In the genomic region with DNA sequence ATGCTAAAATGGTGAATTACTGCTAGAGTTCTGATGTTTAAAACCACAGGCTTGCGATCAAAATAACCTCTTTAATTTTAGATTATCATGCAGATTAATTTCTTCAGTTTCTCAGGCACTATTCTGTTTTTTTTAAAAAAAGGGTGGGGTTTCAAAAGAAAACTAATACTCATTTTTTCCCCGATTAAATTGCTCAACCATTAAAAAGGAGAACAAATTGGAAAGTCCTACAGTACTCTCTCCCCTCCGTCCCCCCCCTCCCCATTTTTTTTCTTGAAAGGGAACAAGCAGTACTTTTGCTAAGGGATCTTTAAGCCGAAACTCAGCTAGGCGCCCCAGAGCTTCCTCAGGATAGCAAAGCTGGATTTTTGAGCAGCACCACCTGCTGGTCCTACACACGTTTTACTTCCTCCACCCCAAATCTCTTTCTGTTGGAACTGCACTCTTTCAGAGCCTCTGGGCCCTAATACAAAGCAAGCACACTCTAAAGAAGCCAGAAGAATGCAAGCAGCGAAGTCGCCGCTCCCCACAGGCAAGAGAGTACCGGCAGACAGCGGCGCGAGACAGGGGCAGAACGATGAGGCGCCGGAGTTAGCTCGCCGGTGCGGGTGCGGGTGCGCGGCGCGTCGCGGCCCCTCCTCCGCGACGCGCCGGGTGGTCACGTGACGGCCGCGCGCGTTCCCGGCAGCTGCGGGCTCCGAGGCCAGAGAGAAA, we compare ENCODE assay signal across 8 cellular contexts. TPM values are rescaled to one million over a fixed set of nuclear protein-coding genes. Genes with fewer than 3 reads are reported as not detected.
DNase-seq lines count a peak whose midpoint lies in the region; ATAC-seq and TF ChIP-seq lines count a peak whose summit lies in the region.

A gene with protein sequence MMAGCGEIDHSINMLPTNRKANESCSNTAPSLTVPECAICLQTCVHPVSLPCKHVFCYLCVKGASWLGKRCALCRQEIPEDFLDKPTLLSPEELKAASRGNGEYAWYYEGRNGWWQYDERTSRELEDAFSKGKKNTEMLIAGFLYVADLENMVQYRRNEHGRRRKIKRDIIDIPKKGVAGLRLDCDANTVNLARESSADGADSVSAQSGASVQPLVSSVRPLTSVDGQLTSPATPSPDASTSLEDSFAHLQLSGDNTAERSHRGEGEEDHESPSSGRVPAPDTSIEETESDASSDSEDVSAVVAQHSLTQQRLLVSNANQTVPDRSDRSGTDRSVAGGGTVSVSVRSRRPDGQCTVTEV (plus strand): TSS at position 687 of the 714 bp plus-strand sequence. CDS start 13,475 bp downstream, outside the sequence.

- no peaks in the 10 kb centered on the region; the same call in 1 of the 2 replicates for H3K36me3 ChIP-seq in DND-41 (ENCODE audit: insufficient read depth, low read length)
- H3K36me3 ChIP-seq in KMS-11 (ENCODE audit: insufficient read depth), result no peaks in the 10 kb centered on the region
- no peaks in the 10 kb centered on the region for H3K36me3 ChIP-seq in Peyer's patch

- DNase-seq in DND-41 (peak; percentile 79), Peyer's patch (peak; percentile 80 to 91 (median 90)), fibroblast of pulmonary artery (ENCODE audit: low read depth) (peak; percentile 90), natural killer cell (peak; percentile 78)
- DNase-seq in stimulated activated naive CD4-positive, alpha-beta T cell (lab: John Stamatoyannopoulos, UW), result peak; percentile 50 to 91 (median 72)

- H3K4me1 Mint-ChIP-seq in activated T-helper 17 cell treated with anti-CD3 and anti-CD28 coated beads, Interleukin-2, amount 50 U/mL, for 72 hours, result peaks cover 14% of the 10 kb centered on the region
- H3K4me1 Mint-ChIP-seq in natural killer cell, result peaks cover 34 to 42% of the 10 kb centered on the region in 2 donors

- no peak for TF ChIP-seq POLR2A in Peyer's patch (IDR thresholded peaks at IDR 0.05)

- peak; percentile 80 for ATAC-seq in DND-41 (ENCODE audit: insufficient read depth, low read depth)
- peak; percentile 74 for ATAC-seq in GM21786 (IDR thresholded peaks at IDR 0.05; ENCODE audit: unreplicated experiment)
- ATAC-seq in activated T-helper 17 cell treated with anti-CD3 and anti-CD28 coated beads, Interleukin-2, amount 50 U/mL, for 72 hours (replicated peaks), result peak; percentile 80
- peak; percentile 75 to 88 (median 83) for ATAC-seq in natural killer cell

- H3K4me1 ChIP-seq in DND-41 (ENCODE audit: insufficient read depth, low read length) (peaks cover 35% of the 10 kb centered on the region), KMS-11 (ENCODE audit: low read depth, poor library complexity, severe bottlenecking) (peaks cover 17% of the 10 kb centered on the region), Peyer's patch (peaks cover 0 to 2% (median 0%) of the 10 kb centered on the region in 4 donors)

- intact Hi-C loops in natural killer cell (cut with micrococcal nuclease), result loop anchor here (1.0 to 10.0 kb wide), 3 partner anchors 77 to 1482 kb away; partner anchors contain the start of gene ECHDC1

- H3K9me3 Mint-ChIP-seq in activated T-helper 17 cell treated with anti-CD3 and anti-CD28 coated beads, Interleukin-2, amount 50 U/mL, for 72 hours, result no peaks in the 10 kb centered on the region
- H3K9me3 Mint-ChIP-seq in natural killer cell, result no peaks in the 10 kb centered on the region

- H3K27ac ChIP-seq in DND-41 (ENCODE audit: low read length) (peak within 1 kb of the TSS; percentile 95), KMS-11 (peak within 1 kb of the TSS; percentile 85), Peyer's patch (peak within 1 kb of the TSS; percentile 92 to 99 (median 97))

- no peaks in the 10 kb centered on the region for H3K27me3 Mint-ChIP-seq in activated T-helper 17 cell treated with anti-CD3 and anti-CD28 coated beads, Interleukin-2, amount 50 U/mL, for 72 hours
- H3K27me3 Mint-ChIP-seq in natural killer cell (ENCODE audit: low read depth in 2 of 2), result peaks cover 0 to 4% of the 10 kb centered on the region in 2 donors

- 0 out of 2 replicates have a peak, but pooled peaks cover 2% of the 10 kb centered on the region for H4K20me1 ChIP-seq in DND-41 (ENCODE audit: insufficient read depth, low read length)
- no peaks in the 10 kb centered on the region for H4K20me1 ChIP-seq in KMS-11 (ENCODE audit: insufficient read depth)

- H3K9me3 ChIP-seq in DND-41 (ENCODE audit: insufficient read depth, low read length, severe bottlenecking) (no peaks in the 10 kb centered on the region), Peyer's patch (no peaks in the 10 kb centered on the region)

- H3K27me3 ChIP-seq in DND-41 (ENCODE audit: insufficient read depth, low read length, poor library complexity) (no peaks in the 10 kb centered on the region), KMS-11 (ENCODE audit: insufficient read depth, low read depth) (no peaks in the 10 kb centered on the region), Peyer's patch (no peaks in the 10 kb centered on the region)

- TF ChIP-seq CTCF in DND-41 (IDR thresholded peaks at IDR 0.05; ENCODE audit: borderline replicate concordance, extremely low read depth, low read length, poor library complexity, severe bottlenecking), result peak; percentile 88
- no peak; the same call in none of the 2 replicates for TF ChIP-seq CTCF in KMS-11 (conservative IDR thresholded peaks at IDR 0.05; ENCODE audit: low read depth, low read length)
- TF ChIP-seq CTCF in Peyer's patch (IDR thresholded peaks at IDR 0.05), result peak; percentile 36 to 79 (median 72)
- peak; percentile 73 for TF ChIP-seq CTCF in fibroblast of pulmonary artery (IDR thresholded peaks at IDR 0.05; ENCODE audit: low read length, missing control alignments)
- TF ChIP-seq CTCF in natural killer cell (IDR thresholded peaks at IDR 0.05), result peak; percentile 69

- peaks cover 11% of the 10 kb centered on the region for H3K36me3 Mint-ChIP-seq in activated T-helper 17 cell treated with anti-CD3 and anti-CD28 coated beads, Interleukin-2, amount 50 U/mL, for 72 hours (ENCODE audit: low read depth)
- H3K36me3 Mint-ChIP-seq in natural killer cell, result peaks cover 6% of the 10 kb centered on the region

- H3K4me3 ChIP-seq in DND-41 (ENCODE audit: low read depth in 1 of 2, low read length in 2 of 2), result peak within 1 kb of the TSS; percentile 50 to 92
- no peak within 1 kb of the TSS for H3K4me3 ChIP-seq in KMS-11 (IDR thresholded peaks at IDR 0.05; ENCODE audit: insufficient read depth, low read depth, low read length)
- peak within 1 kb of the TSS; percentile 61 to 89 (median 88) for H3K4me3 ChIP-seq in Peyer's patch
- peak within 1 kb of the TSS; percentile 92 for H3K4me3 ChIP-seq in fibroblast of pulmonary artery (replicated peaks; ENCODE audit: low read depth, low read length)

- H3K79me2 ChIP-seq in DND-41 (ENCODE audit: insufficient read depth, low read length) (peaks cover 47% of the 10 kb centered on the region), KMS-11 (ENCODE audit: insufficient read depth, low read depth) (peaks cover 39% of the 10 kb centered on the region)

- H2AFZ ChIP-seq in DND-41 (ENCODE audit: low read depth, low read length), result peak within 1 kb of the TSS; percentile 99
- peak within 1 kb of the TSS; percentile 80 for H2AFZ ChIP-seq in KMS-11 (ENCODE audit: low read depth)

- H3K4me3 Mint-ChIP-seq in activated T-helper 17 cell treated with anti-CD3 and anti-CD28 coated beads, Interleukin-2, amount 50 U/mL, for 72 hours, result peak within 1 kb of the TSS; percentile 95
- H3K4me3 Mint-ChIP-seq in natural killer cell, result peak within 1 kb of the TSS; percentile 99

- peak within 1 kb of the TSS; percentile 96 for H3K27ac Mint-ChIP-seq in activated T-helper 17 cell treated with anti-CD3 and anti-CD28 coated beads, Interleukin-2, amount 50 U/mL, for 72 hours
- peak within 1 kb of the TSS; percentile 96 for H3K27ac Mint-ChIP-seq in natural killer cell

- H3K9ac ChIP-seq in DND-41 (ENCODE audit: low read depth, low read length) (peak within 1 kb of the TSS; percentile 99), KMS-11 (peak within 1 kb of the TSS; percentile 74)

- peak within 1 kb of the TSS; percentile 76 for H3K4me2 ChIP-seq in DND-41 (ENCODE audit: insufficient read depth, low read length)
- peak within 1 kb of the TSS; percentile 68 for H3K4me2 ChIP-seq in KMS-11

RNA-seq across cellular contexts. Expression of the gene that starts here (rescaled TPM):
- total RNA-seq in Peyer's patch (10 to 100 TPM; 21.5 to 87.5 (median 37.7) TPM), natural killer cell (10 to 100 TPM; 23.0 to 34.8 (median 25.4) TPM)
- total RNA-seq in activated T-helper 17 cell treated with anti-CD3 and anti-CD28 coated beads, Interleukin-2, amount 50 U/mL, for 72 hours, result 10 to 100 TPM; 12.8 TPM
